ENCODE assay signal across 8 cellular contexts in the genomic region with DNA sequence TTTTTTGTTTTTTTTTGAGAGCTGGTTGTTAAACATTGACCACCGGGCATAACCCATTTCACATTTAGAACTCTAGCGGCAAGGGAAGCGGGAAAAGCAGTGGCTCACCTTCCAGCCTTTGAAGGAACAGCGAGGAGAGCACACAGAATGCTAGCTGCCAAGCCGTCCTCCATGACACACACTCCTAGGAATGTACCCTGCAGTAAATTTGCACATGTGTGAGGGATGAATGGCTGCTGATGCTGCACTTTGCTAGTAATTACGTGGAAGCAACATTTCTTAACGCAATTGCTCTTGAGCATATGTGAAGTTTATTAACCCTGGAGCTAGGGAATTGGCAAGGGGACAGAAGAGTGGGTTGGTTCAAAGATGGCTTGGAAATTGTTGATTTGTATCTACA.
DNase-seq lines count a peak whose midpoint lies in the region; ATAC-seq, FAIRE-seq and TF ChIP-seq lines count a peak whose summit lies in the region.

No MANE protein-coding gene starts in this region.

- CTCF ChIA-PET in Panc1 (lab: Charles Lee), result no interaction called here
- CTCF ChIA-PET in endothelial cell of umbilical vein (lab: Charles Lee), result interaction anchor here (0.7 to 2.9 kb wide), 10 partner anchors 9 to 124 kb away, joined by 3 to 15 read pairs (median 4); partner anchors contain the start of gene CHSY1
- CTCF ChIA-PET in GM10248 (lab: Yijun Ruan, JAX), result interaction anchor here (1.0 to 1.8 kb wide), 8 partner anchors 9 to 130 kb away, joined by 3 to 6 read pairs (median 3); no protein-coding TSS in a partner anchor

- no peak overlapping the region for H2AFZ ChIP-seq in endothelial cell of umbilical vein (ENCODE audit: low read depth, low read length)

- H3K79me2 ChIP-seq in endothelial cell of umbilical vein (ENCODE audit: control insufficient read depth, insufficient read depth, low read length), result no peaks in the 10 kb centered on the region

- no peak for TF ChIP-seq POLR2A in endothelial cell of umbilical vein (IDR thresholded peaks at IDR 0.05; ENCODE audit: low read depth, low read length)

- dilution Hi-C loops in endothelial cell of umbilical vein (cut with MboI; ENCODE audit: extremely low pct_ligation_motif_present, low sequenced_read_pairs), result no loop called here

- no peaks in the 10 kb centered on the region for H3K27me3 ChIP-seq in Panc1 (ENCODE audit: control insufficient read depth, insufficient read depth, low read length)
- H3K27me3 ChIP-seq in endothelial cell of umbilical vein (ENCODE audit: control insufficient read depth in 2 of 2, insufficient read depth in 2 of 2, low read length in 2 of 2), result no peaks in the 10 kb centered on the region

- in situ Hi-C loops in Panc1 (cut with HindIII; ENCODE audit: low pct_unique_long_range_greater_than_20kb, low sequenced_read_pairs), result no loop called here

- FAIRE-seq in endothelial cell of umbilical vein (lab: Jason Lieb, UNC), result no peak

- H3K9me1 ChIP-seq in endothelial cell of umbilical vein (replicated peaks; ENCODE audit: control insufficient read depth, extremely low read depth, insufficient read depth, low read length), result no peaks in the 10 kb centered on the region

- ATAC-seq in Panc1, result peak; percentile 39; the same call in 1 of the 2 replicates
- no peak for ATAC-seq in GM21723 (IDR thresholded peaks at IDR 0.05; ENCODE audit: unreplicated experiment)

- peak overlapping the region; percentile 38 for H3K9ac ChIP-seq in endothelial cell of umbilical vein (replicated peaks; ENCODE audit: extremely low read depth, insufficient read depth, low read length)

- H3K4me1 ChIP-seq in Panc1 (ENCODE audit: control insufficient read depth, insufficient read depth, low read length) (peaks cover 19% of the 10 kb centered on the region), endothelial cell of umbilical vein (ENCODE audit: control insufficient read depth, extremely low read depth, insufficient read depth, low read length) (peaks cover 20% of the 10 kb centered on the region)

- DNase-seq in DMS79 treated with DMSO at 0.1 percent for 48 hours (lab: John Stamatoyannopoulos, UW) (peak; percentile 38), Panc1 (ENCODE audit: low read depth, low spot score) (no peak), endothelial cell of umbilical vein (ENCODE audit: low read depth, low spot score) (peak; percentile 56), posterior vena cava (ENCODE audit: low spot score) (peak; percentile 74), Ammon's horn (ENCODE audit: low spot score) (no peak), GM10248 (ENCODE audit: extremely low spot score) (no peak), COLO829 (ENCODE audit: low spot score) (no peak)

- POLR2A ChIA-PET in Panc1 (lab: Charles Lee) (interaction anchor here (0.6 kb wide), 1 partner anchor 8 kb away, joined by 5 read pairs; no protein-coding TSS in a partner anchor), endothelial cell of umbilical vein (lab: Charles Lee) (no interaction called here), GM10248 (lab: Yijun Ruan, JAX) (no interaction called here)

- H3K4me2 ChIP-seq in endothelial cell of umbilical vein (ENCODE audit: insufficient read depth, low read length), result peak overlapping the region; percentile 40

- intact Hi-C loops in Panc1 (cut with micrococcal nuclease; ENCODE audit: unreplicated experiment), result no loop called here
- intact Hi-C loops in endothelial cell of umbilical vein (cut with micrococcal nuclease), result no loop called here
- intact Hi-C loops in posterior vena cava (cut with DNase I), result loop anchor here in 1 of 2 donors (5.0 kb wide), 1 partner anchor 39 kb away; no protein-coding TSS in a partner anchor

- no peak for TF ChIP-seq CTCF in Panc1 (IDR thresholded peaks at IDR 0.05)
- TF ChIP-seq CTCF in endothelial cell of umbilical vein (IDR thresholded peaks at IDR 0.05; ENCODE audit: extremely low read depth in 1 of 2, insufficient read depth in 1 of 2, low read depth in 1 of 2, low read length in 2 of 2), result no peak
- no peak for TF ChIP-seq CTCF in GM10248 (IDR thresholded peaks at IDR 0.05; ENCODE audit: control extremely low read depth, extremely low read depth, low read depth, missing control alignments)

- H3K27ac ChIP-seq in Panc1 (ENCODE audit: low read length) (peak overlapping the region; percentile 98), endothelial cell of umbilical vein (ENCODE audit: insufficient read depth, low read depth, low read length) (peak overlapping the region; percentile 63)

- H3K36me3 ChIP-seq in Panc1 (ENCODE audit: control insufficient read depth, insufficient read depth, low read length), result no peaks in the 10 kb centered on the region
- H3K36me3 ChIP-seq in endothelial cell of umbilical vein (ENCODE audit: control insufficient read depth in 2 of 2, extremely low read depth in 1 of 2, insufficient read depth in 2 of 2, low read length in 2 of 2), result no peaks in the 10 kb centered on the region

- H3K4me3 ChIP-seq in Panc1 (ENCODE audit: low read depth in 2 of 2, low read length in 2 of 2), result no peak overlapping the region
- H3K4me3 ChIP-seq in endothelial cell of umbilical vein (replicated peaks in 1 of 3; ENCODE audit: insufficient read depth in 1 of 3, low read depth in 1 of 3, low read length in 3 of 3), result no peak overlapping the region

- no TSS peak for BruUV-seq in Panc1 (replicated peaks; lab: Mats Ljungman, UMichigan)
- no TSS peak for BruUV-seq in endothelial cell of umbilical vein (replicated peaks; lab: Mats Ljungman, UMichigan)

- no peaks in the 10 kb centered on the region for H4K20me1 ChIP-seq in endothelial cell of umbilical vein (replicated peaks; ENCODE audit: control insufficient read depth, extremely low read depth, insufficient read depth, low read length)

- H3K9me3 ChIP-seq in Panc1 (ENCODE audit: control insufficient read depth, insufficient read depth, low read depth, low read length) (peaks cover 12% of the 10 kb centered on the region), endothelial cell of umbilical vein (replicated peaks; ENCODE audit: control insufficient read depth, insufficient read depth, low read length) (no peaks in the 10 kb centered on the region)

TF ChIP-seq in endothelial cell of umbilical vein, 7 proteins besides CTCF, POLR2A, EP300 and RAD21:
- TF ChIP-seq MYC (IDR thresholded peaks at IDR 0.05; ENCODE audit: low read depth, low read length), result no peak
- no peak for TF ChIP-seq FOS (IDR thresholded peaks at IDR 0.05; ENCODE audit: borderline replicate concordance, insufficient read depth, low read length)
- TF ChIP-seq EZH2 (IDR thresholded peaks at IDR 0.05; ENCODE audit: borderline replicate concordance, low read depth, low read length, severe bottlenecking), result no peak
- no peak for TF ChIP-seq GATA2 (IDR thresholded peaks at IDR 0.05; ENCODE audit: insufficient read depth, insufficient read length, low read depth, low read length)
- TF ChIP-seq JUN (IDR thresholded peaks at IDR 0.05; ENCODE audit: borderline replicate concordance, insufficient read depth, insufficient read length, low read depth), result peak; percentile 49
- peak; percentile 7 for TF ChIP-seq POLR2AphosphoS5 (IDR thresholded peaks at IDR 0.05; ENCODE audit: insufficient read depth, low read depth, low read length)
TF ChIP-seq in endothelial cell of umbilical vein: peak in this region for 2.

Comparison
In these comparisons a context has a peak if more than half of its experiments do, and no peak if none do; other contexts are left out.
1. DNase-seq: peak in DMS79 treated with DMSO at 0.1 percent for 48 hours (single experiment), endothelial cell of umbilical vein (single experiment) and posterior vena cava (single experiment); none in Panc1 (single experiment), Ammon's horn (single experiment), GM10248 (single experiment) and COLO829 (single experiment).